In genomic region chr2:9704600-9704999, GRCh38 we compare ENCODE assay signal across 27 cellular contexts.
A peak's percentile ranks its signal among the peaks of the same experiment; 100 is the strongest.
DNase-seq lines count a peak whose midpoint lies in the region; ATAC-seq and TF ChIP-seq lines count a peak whose summit lies in the region.
"Had no signal": no experiment of that assay in that cellular context is flagged by ENCODE, and none has a peak within 500 bp of the region (broad histone marks: within the 10 kb centered on the region; RNA-seq: fewer than 3 reads in every experiment).

No MANE protein-coding gene starts in this region.

- peak overlapping the region; percentile 64 for H3K27ac Mint-ChIP-seq in activated T-cell treated with anti-CD3 and anti-CD28 coated beads, Interleukin-2, amount 50 U/mL, for 72 hours
- H3K27ac Mint-ChIP-seq in Caco-2 (ENCODE audit: unreplicated experiment) (peak overlapping the region; percentile 13), neural progenitor cell (peak overlapping the region; percentile 46)
- peak overlapping the region; percentile 66 for H3K27ac Mint-ChIP-seq in activated T-helper 17 cell treated with anti-CD3 and anti-CD28 coated beads, Interleukin-2, amount 50 U/mL, for 72 hours
- H3K27ac Mint-ChIP-seq: B cell, type B pancreatic cell had no signal

- CTCF ChIA-PET in Caco-2 (lab: Charles Lee), result interaction anchor here (0.7 kb wide), 1 partner anchor 180 kb away, joined by 4 read pairs; no protein-coding TSS in a partner anchor

- no peak overlapping the region for H3K9ac ChIP-seq in neural progenitor cell
- H3K9ac ChIP-seq: KMS-11 had no signal

- H3K27ac ChIP-seq in neural progenitor cell, result no peak overlapping the region
- H3K27ac ChIP-seq: colonic mucosa, KMS-11, left ventricle myocardium inferior, pancreas, VCaP had no signal

- H3K4me3 ChIP-seq in Caco-2 (ENCODE audit: low read depth, low read length) (no peak overlapping the region), neural progenitor cell (no peak overlapping the region)
- H3K4me3 ChIP-seq: colonic mucosa, HAP-1, left ventricle myocardium inferior, pancreas, smooth muscle cell had no signal

- no peak overlapping the region for H2AFZ ChIP-seq in neural progenitor cell (replicated peaks)

- peaks cover 0 to 1% of the 10 kb centered on the region in 2 donors for H3K9me3 Mint-ChIP-seq in activated T-cell treated with anti-CD3 and anti-CD28 coated beads, Interleukin-2, amount 50 U/mL, for 72 hours
- H3K9me3 Mint-ChIP-seq in Caco-2 (ENCODE audit: unreplicated experiment), result no peaks in the 10 kb centered on the region
- H3K9me3 Mint-ChIP-seq in activated T-helper 17 cell treated with anti-CD3 and anti-CD28 coated beads, Interleukin-2, amount 50 U/mL, for 72 hours, result peaks cover 9% of the 10 kb centered on the region
- H3K9me3 Mint-ChIP-seq in neural progenitor cell, result peaks cover 8% of the 10 kb centered on the region

- H3F3A ChIP-seq in neural progenitor cell (ENCODE audit: low read depth), result no peaks in the 10 kb centered on the region

- TF ChIP-seq CTCF in Caco-2 (IDR thresholded peaks at IDR 0.05; ENCODE audit: insufficient read depth in 1 of 2, low read depth in 1 of 2, low read length in 1 of 2, severe bottlenecking in 1 of 2, unreplicated experiment in 1 of 2) (no peak), neural progenitor cell (IDR thresholded peaks at IDR 0.05) (no peak)

- H4K20me1 ChIP-seq in neural progenitor cell (ENCODE audit: low read depth), result no peaks in the 10 kb centered on the region

- H3K36me3 ChIP-seq in Caco-2 (ENCODE audit: control insufficient read depth, insufficient read depth, low read length), result no peaks in the 10 kb centered on the region
- H3K36me3 ChIP-seq in neural progenitor cell, result no peaks in the 10 kb centered on the region
- H3K36me3 ChIP-seq: colonic mucosa, HAP-1, left ventricle myocardium inferior, pancreas had no signal

- H3K4me3 Mint-ChIP-seq in activated T-cell treated with anti-CD3 and anti-CD28 coated beads, Interleukin-2, amount 50 U/mL, for 72 hours, result peak overlapping the region in 1 of 2 donors; percentile 44
- H3K4me3 Mint-ChIP-seq in Caco-2 (ENCODE audit: unreplicated experiment) (no peak overlapping the region), neural progenitor cell (no peak overlapping the region)
- peak overlapping the region; percentile 56 for H3K4me3 Mint-ChIP-seq in activated T-helper 17 cell treated with anti-CD3 and anti-CD28 coated beads, Interleukin-2, amount 50 U/mL, for 72 hours
- H3K4me3 Mint-ChIP-seq: B cell, type B pancreatic cell had no signal

- no peaks in the 10 kb centered on the region for H3K27me3 ChIP-seq in Caco-2 (replicated peaks; ENCODE audit: control insufficient read depth, insufficient read depth, low read length)
- H3K27me3 ChIP-seq in neural progenitor cell, result no peaks in the 10 kb centered on the region
- H3K27me3 ChIP-seq: colonic mucosa, pancreas had no signal

- no peak overlapping the region for H3K4me2 ChIP-seq in neural progenitor cell
- H3K4me2 ChIP-seq: KMS-11 had no signal

- H3K4me1 ChIP-seq in Caco-2, result peaks cover 24% of the 10 kb centered on the region
- H3K4me1 ChIP-seq in neural progenitor cell, result no peaks in the 10 kb centered on the region
- H3K4me1 ChIP-seq: colonic mucosa, HAP-1, pancreas had no signal

- H3K36me3 Mint-ChIP-seq in activated T-cell treated with anti-CD3 and anti-CD28 coated beads, Interleukin-2, amount 50 U/mL, for 72 hours (ENCODE audit: insufficient read depth in 2 of 2), result no peaks in the 10 kb centered on the region
- no peaks in the 10 kb centered on the region for H3K36me3 Mint-ChIP-seq in Caco-2 (ENCODE audit: insufficient read depth, unreplicated experiment)
- H3K36me3 Mint-ChIP-seq in activated T-helper 17 cell treated with anti-CD3 and anti-CD28 coated beads, Interleukin-2, amount 50 U/mL, for 72 hours (ENCODE audit: low read depth), result no peaks in the 10 kb centered on the region
- H3K36me3 Mint-ChIP-seq in neural progenitor cell, result no peaks in the 10 kb centered on the region
- H3K36me3 Mint-ChIP-seq: naive thymus-derived CD8-positive, alpha-beta T cell; type B pancreatic cell had no signal

- peaks cover 51% of the 10 kb centered on the region for H3K4me1 Mint-ChIP-seq in activated T-cell treated with anti-CD3 and anti-CD28 coated beads, Interleukin-2, amount 50 U/mL, for 72 hours (ENCODE audit: low read depth)
- H3K4me1 Mint-ChIP-seq in Caco-2 (ENCODE audit: low read depth, unreplicated experiment), result peaks cover 6% of the 10 kb centered on the region
- peaks cover 32% of the 10 kb centered on the region for H3K4me1 Mint-ChIP-seq in activated T-helper 17 cell treated with anti-CD3 and anti-CD28 coated beads, Interleukin-2, amount 50 U/mL, for 72 hours
- peaks cover 47% of the 10 kb centered on the region for H3K4me1 Mint-ChIP-seq in neural progenitor cell
- H3K4me1 Mint-ChIP-seq: B cell had no signal

- no peak for DNase-seq in activated T-cell treated with anti-CD3 and anti-CD28 coated beads, Interleukin-2, amount 50 U/mL, for 72 hours
- no peak for DNase-seq in activated T-cell treated with anti-CD3 and anti-CD28 coated beads for 4 hours
- no peak for DNase-seq in Caco-2
- DNase-seq in neural progenitor cell (ENCODE audit: low spot score), result no peak
- no peak for DNase-seq in stimulated activated CD4-positive, alpha-beta T cell treated with anti-CD3 and anti-CD28 coated beads, Interleukin-2, amount 100 ng/mL, for 24 hours
- DNase-seq in NCI-H1417 treated with DMSO at 0.1 percent for 48 hours (lab: John Stamatoyannopoulos, UW), result no peak
- DNase-seq: activated gamma-delta T cell treated with Interleukin-2 at 50 U/mL for 16 hours; amniotic stem cell; colonic mucosa; effector CD8-positive, alpha-beta T cell; GF-D8; islet precursor cell; left ventricle myocardium inferior; MM.1S; naive thymus-derived CD8-positive, alpha-beta T cell; NCI-H2029 treated with DMSO at 0.1 percent for 48 hours; NCI-H69; pancreas; stimulated activated CD4-positive, alpha-beta T cell treated with anti-CD3 and anti-CD28 coated beads, Interleukin-1b, Interleukin-23, amount 100 ng/mL, for 48 hours had no signal

- no TSS peak for BruUV-seq in Caco-2 (replicated peaks; lab: Mats Ljungman, UMichigan)

- POLR2A ChIA-PET in Caco-2 (lab: Charles Lee), result no interaction called here

- intact Hi-C loops in Caco-2 (cut with micrococcal nuclease; ENCODE audit: unreplicated experiment), result no loop called here

- ATAC-seq in activated T-cell treated with anti-CD3 and anti-CD28 coated beads, Interleukin-2, amount 50 U/mL, for 72 hours (replicated peaks in 1 of 2), result no peak
- no peak for ATAC-seq in activated T-helper 17 cell treated with anti-CD3 and anti-CD28 coated beads, Interleukin-2, amount 50 U/mL, for 72 hours (replicated peaks)
- no peak for ATAC-seq in GM18519 (IDR thresholded peaks at IDR 0.05; ENCODE audit: low FRiP score, unreplicated experiment)
- ATAC-seq: naive thymus-derived CD8-positive, alpha-beta T cell had no signal

- H3K27me3 Mint-ChIP-seq in activated T-cell treated with anti-CD3 and anti-CD28 coated beads, Interleukin-2, amount 50 U/mL, for 72 hours (ENCODE audit: low read depth), result peaks cover 11% of the 10 kb centered on the region
- H3K27me3 Mint-ChIP-seq in Caco-2 (ENCODE audit: insufficient read depth, unreplicated experiment) (no peaks in the 10 kb centered on the region), neural progenitor cell (ENCODE audit: insufficient read depth, low read depth) (peaks cover 8% of the 10 kb centered on the region)
- no peaks in the 10 kb centered on the region for H3K27me3 Mint-ChIP-seq in activated T-helper 17 cell treated with anti-CD3 and anti-CD28 coated beads, Interleukin-2, amount 50 U/mL, for 72 hours
- H3K27me3 Mint-ChIP-seq: B cell; naive thymus-derived CD8-positive, alpha-beta T cell; type B pancreatic cell had no signal

- H3K79me2 ChIP-seq in neural progenitor cell (ENCODE audit: low read depth), result no peaks in the 10 kb centered on the region

- H3K9me3 ChIP-seq in Caco-2, result no peaks in the 10 kb centered on the region
- H3K9me3 ChIP-seq in neural progenitor cell (ENCODE audit: low read depth), result no peaks in the 10 kb centered on the region
- H3K9me3 ChIP-seq: colonic mucosa, HAP-1, left ventricle myocardium inferior, pancreas had no signal

Comparison
In these comparisons a context has a peak if more than half of its experiments do, and no peak if none do; other contexts are left out.
1. H3K27ac Mint-ChIP-seq: peak in every context shown above with its lines; median percentile 66 in activated T-helper 17 cell treated with anti-CD3 and anti-CD28 coated beads, Interleukin-2, amount 50 U/mL, for 72 hours; 64 in activated T-cell treated with anti-CD3 and anti-CD28 coated beads, Interleukin-2, amount 50 U/mL, for 72 hours; 46 in neural progenitor cell; 13 in Caco-2.